Comparison of ENCODE assay signal across 8 cellular contexts in genomic region chr16:12803203-12804093, GRCh38. TPM values are rescaled to one million over a fixed set of nuclear protein-coding genes. Genes with fewer than 3 reads are reported as not detected.
DNase-seq lines count a peak whose midpoint lies in the region; ATAC-seq and TF ChIP-seq lines count a peak whose summit lies in the region.

Gene CPPED1 (minus strand): TSS chr16:12803887. CDS start chr16:12803776, 111 bp downstream.

- H3K4me3 Mint-ChIP-seq in activated T-helper 2 cell treated with anti-CD3 and anti-CD28 coated beads, Interferon-gamma antibody, Interleukin-2, Interleukin-4, amounts not matched to agents 10 μg/mL and 5 μg/mL and 100 μg/mL, durations not matched to agents 14 hours and 24 hours and 36 hours (ENCODE audit: low read depth), result peak within 1 kb of the TSS; percentile 95
- peak within 1 kb of the TSS; percentile 90 for H3K4me3 Mint-ChIP-seq in natural killer cell
- peak within 1 kb of the TSS; percentile 91 to 94 for H3K4me3 Mint-ChIP-seq in stimulated activated naive B cell treated with anti-CD40 and anti-IgM and Interleukin-4, amounts not matched to agents 10 μg/mL and 1 μg/mL and 100 μg/mL, for 72 hours

- peaks cover 19% of the 10 kb centered on the region for H3K36me3 Mint-ChIP-seq in activated T-helper 2 cell treated with anti-CD3 and anti-CD28 coated beads, Interferon-gamma antibody, Interleukin-2, Interleukin-4, amounts not matched to agents 10 μg/mL and 5 μg/mL and 100 μg/mL, durations not matched to agents 14 hours and 24 hours and 36 hours (ENCODE audit: low read depth)
- no peaks in the 10 kb centered on the region for H3K36me3 Mint-ChIP-seq in natural killer cell
- peaks cover 15% of the 10 kb centered on the region in 2 donors for H3K36me3 Mint-ChIP-seq in stimulated activated naive B cell treated with anti-CD40 and anti-IgM and Interleukin-4, amounts not matched to agents 10 μg/mL and 1 μg/mL and 100 μg/mL, for 72 hours

- CTCF ChIA-PET in RWPE1 (lab: Yijun Ruan, JAX), result interaction anchor here (0.6 to 0.9 kb wide), 2 partner anchors 130 to 416 kb away, joined by 3 to 4 read pairs; no protein-coding TSS in a partner anchor

- POLR2A ChIA-PET in RWPE1 (lab: Yijun Ruan, JAX; ENCODE audit: low non-redundant PET), result interaction anchor here (0.6 to 0.7 kb wide), 2 partner anchors 63 to 491 kb away, joined by 3 to 7 read pairs; no protein-coding TSS in a partner anchor

- H3K9me3 Mint-ChIP-seq in activated T-helper 2 cell treated with anti-CD3 and anti-CD28 coated beads, Interferon-gamma antibody, Interleukin-2, Interleukin-4, amounts not matched to agents 10 μg/mL and 5 μg/mL and 100 μg/mL, durations not matched to agents 14 hours and 24 hours and 36 hours, result no peaks in the 10 kb centered on the region
- no peaks in the 10 kb centered on the region for H3K9me3 Mint-ChIP-seq in natural killer cell
- H3K9me3 Mint-ChIP-seq in stimulated activated naive B cell treated with anti-CD40 and anti-IgM and Interleukin-4, amounts not matched to agents 10 μg/mL and 1 μg/mL and 100 μg/mL, for 72 hours, result no peaks in the 10 kb centered on the region

- H3K27me3 Mint-ChIP-seq in activated T-helper 2 cell treated with anti-CD3 and anti-CD28 coated beads, Interferon-gamma antibody, Interleukin-2, Interleukin-4, amounts not matched to agents 10 μg/mL and 5 μg/mL and 100 μg/mL, durations not matched to agents 14 hours and 24 hours and 36 hours (ENCODE audit: low read depth), result no peaks in the 10 kb centered on the region
- peaks cover 0 to 6% of the 10 kb centered on the region in 2 donors for H3K27me3 Mint-ChIP-seq in natural killer cell (ENCODE audit: low read depth in 2 of 2)
- H3K27me3 Mint-ChIP-seq in stimulated activated naive B cell treated with anti-CD40 and anti-IgM and Interleukin-4, amounts not matched to agents 10 μg/mL and 1 μg/mL and 100 μg/mL, for 72 hours, result peaks cover 6 to 9% of the 10 kb centered on the region in 2 donors

- DNase-seq in DMS79 (lab: John Stamatoyannopoulos, UW) (peak; percentile 87), KG1 (lab: John Stamatoyannopoulos, UW) (peak; percentile 92), RWPE1 (ENCODE audit: low spot score) (peak; percentile 87), fibroblast of mammary gland (ENCODE audit: low read depth) (peak; percentile 91), natural killer cell (peak; percentile 85)
- peak; percentile 88 for DNase-seq in activated T-helper 2 cell treated with anti-CD3 and anti-CD28 coated beads, Interferon-gamma antibody, Interleukin-2, Interleukin-4, amounts not matched to agents 10 μg/mL and 5 μg/mL and 100 μg/mL, durations not matched to agents 14 hours and 24 hours and 36 hours (ENCODE audit: low spot score)
- peak; percentile 96 for DNase-seq in stimulated activated naive B cell treated with anti-CD40 and anti-IgM and Interleukin-4, amounts not matched to agents 10 μg/mL and 1 μg/mL and 100 μg/mL, for 72 hours

- peaks cover 34% of the 10 kb centered on the region for H3K4me1 Mint-ChIP-seq in activated T-helper 2 cell treated with anti-CD3 and anti-CD28 coated beads, Interferon-gamma antibody, Interleukin-2, Interleukin-4, amounts not matched to agents 10 μg/mL and 5 μg/mL and 100 μg/mL, durations not matched to agents 14 hours and 24 hours and 36 hours (ENCODE audit: low read depth)
- peaks cover 19% of the 10 kb centered on the region in 2 donors for H3K4me1 Mint-ChIP-seq in natural killer cell
- peaks cover 21 to 51% of the 10 kb centered on the region in 2 donors for H3K4me1 Mint-ChIP-seq in stimulated activated naive B cell treated with anti-CD40 and anti-IgM and Interleukin-4, amounts not matched to agents 10 μg/mL and 1 μg/mL and 100 μg/mL, for 72 hours

- H3K27ac Mint-ChIP-seq in activated T-helper 2 cell treated with anti-CD3 and anti-CD28 coated beads, Interferon-gamma antibody, Interleukin-2, Interleukin-4, amounts not matched to agents 10 μg/mL and 5 μg/mL and 100 μg/mL, durations not matched to agents 14 hours and 24 hours and 36 hours, result peak within 1 kb of the TSS; percentile 92
- H3K27ac Mint-ChIP-seq in natural killer cell, result peak within 1 kb of the TSS; percentile 75 to 80
- H3K27ac Mint-ChIP-seq in stimulated activated naive B cell treated with anti-CD40 and anti-IgM and Interleukin-4, amounts not matched to agents 10 μg/mL and 1 μg/mL and 100 μg/mL, for 72 hours, result peak within 1 kb of the TSS; percentile 94

- ATAC-seq in GM21717 (IDR thresholded peaks at IDR 0.05; ENCODE audit: unreplicated experiment), result peak; percentile 74
- ATAC-seq in natural killer cell, result peak; percentile 89 to 96 (median 90)
- ATAC-seq in stimulated activated naive B cell treated with anti-CD40 and anti-IgM and Interleukin-4, amounts not matched to agents 10 μg/mL and 1 μg/mL and 100 μg/mL, for 72 hours (replicated peaks), result peak; percentile 89 to 92

- intact Hi-C loops in activated T-helper 2 cell treated with anti-CD3 and anti-CD28 coated beads, Interferon-gamma antibody, Interleukin-2, Interleukin-4, amounts not matched to agents 10 μg/mL and 5 μg/mL and 100 μg/mL, durations not matched to agents 14 hours and 24 hours and 36 hours (cut with micrococcal nuclease), result loop anchor here (1.0 to 5.0 kb wide), 3 partner anchors 156 to 721 kb away; no protein-coding TSS in a partner anchor
- intact Hi-C loops in natural killer cell (cut with micrococcal nuclease), result no loop called here

- H3K27ac ChIP-seq in RWPE1, result peak within 1 kb of the TSS; percentile 89

- H3K4me3 ChIP-seq in fibroblast of mammary gland (ENCODE audit: control insufficient read depth, low read depth, low read length), result peak within 1 kb of the TSS; percentile 92

- TF ChIP-seq CTCF in RWPE1 (conservative IDR thresholded peaks at IDR 0.05; ENCODE audit: low read depth) (no peak), fibroblast of mammary gland (conservative IDR thresholded peaks at IDR 0.05; ENCODE audit: control insufficient read depth, insufficient read depth, low read depth, low read length) (no peak), natural killer cell (IDR thresholded peaks at IDR 0.05) (no peak)

RNA-seq across cellular contexts. Expression of gene CPPED1, which starts in this region (rescaled TPM):
- total RNA-seq in activated T-helper 2 cell treated with anti-CD3 and anti-CD28 coated beads, Interferon-gamma antibody, Interleukin-2, Interleukin-4, amounts not matched to agents 10 μg/mL and 5 μg/mL and 100 μg/mL, durations not matched to agents 14 hours and 24 hours and 36 hours, result 9.0 and 9.5 TPM in 2 replicates
- 10 to 100 TPM; 10.3 to 18.3 (median 16.4) TPM for total RNA-seq in natural killer cell

Comparison
In these comparisons a context has a peak if more than half of its experiments do, and no peak if none do; other contexts are left out.
1. Peak in every context shown above with its lines: DNase-seq, ATAC-seq, H3K4me3 ChIP-seq and H3K27ac ChIP-seq.